31 cellular contexts compared by ENCODE assay signal in the genomic region with DNA sequence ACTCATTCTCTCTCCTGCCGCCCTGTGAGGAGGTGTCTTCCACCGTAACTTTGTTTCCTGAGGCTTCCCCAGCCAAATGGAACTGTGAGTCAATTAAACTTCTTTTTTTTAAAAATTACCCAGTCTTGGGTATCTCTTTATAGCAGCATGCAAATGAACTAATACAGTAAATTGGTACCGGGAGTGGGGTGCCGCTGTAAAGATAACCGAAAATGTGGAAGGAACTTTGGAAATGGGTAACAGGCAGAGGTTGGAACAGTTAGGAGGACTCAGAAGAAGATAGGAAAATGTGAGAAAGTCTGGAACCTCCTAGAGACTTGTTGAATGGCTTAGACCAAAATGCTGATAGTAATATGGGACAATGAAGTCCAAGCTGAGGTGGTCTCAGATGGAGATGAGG.
"Had no signal": no experiment of that assay in that cellular context is flagged by ENCODE, and none has a peak within 500 bp of the region (broad histone marks: within the 10 kb centered on the region; RNA-seq: fewer than 3 reads in every experiment).

No MANE protein-coding gene starts in this region.

- H3K9ac ChIP-seq: neural progenitor cell, parathyroid adenoma had no signal

- H3K9me3 ChIP-seq: ovary, psoas muscle, right lobe of liver, testis, uterus had no signal

- H3K4me2 ChIP-seq: neural progenitor cell, smooth muscle cell had no signal

- H3K4me1 Mint-ChIP-seq: natural killer cell; stimulated activated naive CD8-positive, alpha-beta T cell treated with anti-CD3 and anti-CD28 coated beads, Interleukin-15, amount 100 ng/mL, for 72 hours had no signal

- H3K4me3 ChIP-seq: neural progenitor cell, ovary, psoas muscle, right lobe of liver, skin epidermis, smooth muscle cell, spleen, suprapubic skin, testis, tibial artery, transverse colon, upper lobe of right lung, uterus had no signal

- H3K79me2 ChIP-seq: parathyroid adenoma had no signal

- H3K27ac Mint-ChIP-seq: natural killer cell; neural progenitor cell; progenitor cell of endocrine pancreas; stimulated activated memory B cell treated with anti-CD40 and anti-IgM and Interleukin-4, amounts not matched to agents 10 μg/mL and 1 μg/mL and 100 μg/mL, for 72 hours; stimulated activated naive CD8-positive, alpha-beta T cell treated with anti-CD3 and anti-CD28 coated beads, Interleukin-15, amount 100 ng/mL, for 72 hours; type B pancreatic cell had no signal

- ATAC-seq: natural killer cell; psoas muscle; right cardiac atrium; right lobe of liver; stimulated activated memory B cell treated with anti-CD40 and anti-IgM and Interleukin-4, amounts not matched to agents 10 μg/mL and 1 μg/mL and 100 μg/mL, for 72 hours; stimulated activated naive CD8-positive, alpha-beta T cell treated with anti-CD3 and anti-CD28 coated beads, Interleukin-15, amount 100 ng/mL, for 72 hours; stimulated activated naive CD8-positive, alpha-beta T cell treated with anti-CD3 and anti-CD28 coated beads, Interleukin-15, Interleukin-2, amounts not matched to agents 100 U/mL and 50 U/mL, for 24 hours; upper lobe of right lung had no signal

- H3K27me3 Mint-ChIP-seq: stimulated activated memory B cell treated with anti-CD40 and anti-IgM and Interleukin-4, amounts not matched to agents 10 μg/mL and 1 μg/mL and 100 μg/mL, for 72 hours; stimulated activated naive CD8-positive, alpha-beta T cell treated with anti-CD3 and anti-CD28 coated beads, Interleukin-15, amount 100 ng/mL, for 72 hours had no signal

- DNase-seq: natural killer cell; occipital lobe; ovary; posterior cingulate gyrus; psoas muscle; right lobe of liver; spleen; stimulated activated CD4-positive, alpha-beta T cell treated with anti-CD3 and anti-CD28 coated beads, Interleukin-12 subunit alpha, Interleukin-12 subunit beta, amount 100 ng/mL, for 4 hours; stimulated activated CD4-positive, alpha-beta T cell treated with anti-CD3 and anti-CD28 coated beads, Interleukin-1b, Interleukin-23, amount 100 ng/mL, for 48 hours; stimulated activated CD4-positive, alpha-beta T cell treated with anti-CD3 and anti-CD28 coated beads, Interleukin-4, amount 100 ng/mL, for 1 hour; stimulated activated CD4-positive, alpha-beta T cell treated with anti-CD3 and anti-CD28 coated beads, Interleukin-4, amount 100 ng/mL, for 4 hours; stimulated activated CD8-positive, alpha-beta memory T cell treated with anti-CD3 and anti-CD28 coated beads, Interleukin-4, amount 100 ng/mL, for 48 hours; stimulated activated naive CD4-positive, alpha-beta T cell; stimulated activated naive CD8-positive, alpha-beta T cell treated with anti-CD3 and anti-CD28 coated beads, Interleukin-15, amount 100 ng/mL, for 72 hours; stimulated activated naive CD8-positive, alpha-beta T cell treated with anti-CD3 and anti-CD28 coated beads, Interleukin-15, Interleukin-2, amounts not matched to agents 100 U/mL and 50 U/mL, for 24 hours; substantia nigra; testis; tibial artery; transverse colon; upper lobe of right lung; uterus had no signal

- H3K27ac ChIP-seq: neural progenitor cell, ovary, parathyroid adenoma, psoas muscle, right lobe of liver, skin epidermis, spleen, suprapubic skin, testis, tibial artery, transverse colon, upper lobe of right lung, uterus had no signal

- H3K4me1 ChIP-seq: parathyroid adenoma, right lobe of liver, suprapubic skin, upper lobe of right lung, uterus had no signal

- H3K27me3 ChIP-seq: neural progenitor cell, ovary, right lobe of liver, spleen, suprapubic skin, testis, tibial artery, transverse colon, upper lobe of right lung, uterus had no signal

- H2AFZ ChIP-seq: neural progenitor cell, parathyroid adenoma had no signal

- H3K36me3 ChIP-seq: neural progenitor cell, ovary, right lobe of liver, suprapubic skin, tibial artery, transverse colon, upper lobe of right lung, uterus had no signal

- H3K4me3 Mint-ChIP-seq: natural killer cell; nephron; neural progenitor cell; stimulated activated memory B cell treated with anti-CD40 and anti-IgM and Interleukin-4, amounts not matched to agents 10 μg/mL and 1 μg/mL and 100 μg/mL, for 72 hours; stimulated activated naive CD8-positive, alpha-beta T cell treated with anti-CD3 and anti-CD28 coated beads, Interleukin-15, amount 100 ng/mL, for 72 hours; type B pancreatic cell had no signal
